Comparison of ENCODE assay signal across 28 cellular contexts in genomic region chrX:34404386-34405070, GRCh38.
DNase-seq lines count a peak whose midpoint lies in the region; ATAC-seq and TF ChIP-seq lines count a peak whose summit lies in the region.
"Had no signal": no experiment of that assay in that cellular context is flagged by ENCODE, and none has a peak within 500 bp of the region (broad histone marks: within the 10 kb centered on the region; RNA-seq: fewer than 3 reads in every experiment).

No MANE protein-coding gene starts in this region.

- TF ChIP-seq CTCF in fibroblast of the aortic adventitia (IDR thresholded peaks at IDR 0.05; ENCODE audit: insufficient read depth, low read length) (no peak), mucosa of descending colon (IDR thresholded peaks at IDR 0.05) (no peak), testis (IDR thresholded peaks at IDR 0.05) (no peak)

- no peak overlapping the region for H2BK120ac ChIP-seq in mesenchymal stem cell (ENCODE audit: low read depth, low read length)

- H3K4me1 ChIP-seq in mucosa of descending colon (ENCODE audit: low read depth) (no peaks in the 10 kb centered on the region), testis (no peaks in the 10 kb centered on the region), mesenchymal stem cell (ENCODE audit: control insufficient read depth, insufficient read depth, low read depth, low read length) (no peaks in the 10 kb centered on the region)
- H3K4me1 ChIP-seq: ascending aorta; BLaER1 treated with 17β-estradiol and CSF1 and Interleukin-3, amounts not matched to agents 10 nM and 100 nM; Caco-2; psoas muscle; suprapubic skin had no signal

- no peak overlapping the region for H3K23ac ChIP-seq in mesenchymal stem cell (ENCODE audit: low read length in 2 of 2)

- H4K91ac ChIP-seq in mesenchymal stem cell (ENCODE audit: low read length): no peak overlapping the region

- no peak overlapping the region for H4K8ac ChIP-seq in mesenchymal stem cell (ENCODE audit: low read length)

- H2BK5ac ChIP-seq in mesenchymal stem cell (ENCODE audit: low read depth, low read length, poor library complexity, severe bottlenecking): no peak overlapping the region

- H3K27ac ChIP-seq in testis (no peak overlapping the region), mesenchymal stem cell (ENCODE audit: low read length, poor library complexity, severe bottlenecking) (no peak overlapping the region)
- H3K27ac ChIP-seq: 22Rv1; ascending aorta; BLaER1 treated with 17β-estradiol and CSF1 and Interleukin-3, amounts not matched to agents 10 nM and 100 nM; psoas muscle; suprapubic skin had no signal

- H2AK5ac ChIP-seq in mesenchymal stem cell (ENCODE audit: low read length, severe bottlenecking): no peak overlapping the region

- no peak for DNase-seq in Right ventricle myocardium inferior (ENCODE audit: missing footprints)
- DNase-seq in cardiac septum (ENCODE audit: low spot score): no peak
- DNase-seq in fibroblast of the aortic adventitia (ENCODE audit: low read depth): peak; percentile 38
- peak in 1 of 3 donors; percentile 13 for DNase-seq in mucosa of descending colon
- DNase-seq in testis: peak; percentile 31
- DNase-seq in COLO829 (ENCODE audit: low spot score): no peak
- no peak for DNase-seq in mesenchymal stem cell
- DNase-seq: activated CD4-positive, alpha-beta T cell treated with anti-CD3 and anti-CD28 coated beads, Interleukin-2, amount 10 ng/mL, durations not matched to agents 7 days and 5 days; activated effector memory CD4-positive, alpha-beta T cell treated with anti-CD3 and anti-CD28 coated beads, Interleukin-2, amount 50 U/mL, for 16 hours; activated T-cell treated with anti-CD3 and anti-CD28 coated beads, Interleukin-2, amount 50 U/mL, for 24 hours; Caco-2; foreskin melanocyte; GF-D8; hippocampal formation; naive B cell; NCI-H446 treated with DMSO at 0.1 percent for 48 hours; NCI-H774; psoas muscle; RPMI8226; stimulated activated naive CD4-positive, alpha-beta T cell; T-cell had no signal

- H3K4me3 ChIP-seq in fibroblast of the aortic adventitia (ENCODE audit: low read depth, low read length) (no peak overlapping the region), mucosa of descending colon (no peak overlapping the region), testis (no peak overlapping the region), mesenchymal stem cell (ENCODE audit: insufficient read depth in 1 of 2, low read depth in 1 of 2, low read length in 2 of 2) (no peak overlapping the region)
- H3K4me3 ChIP-seq: ascending aorta; BLaER1 treated with 17β-estradiol and CSF1 and Interleukin-3, amounts not matched to agents 10 nM and 100 nM; psoas muscle; suprapubic skin had no signal

- H3K27me3 ChIP-seq in testis (no peaks in the 10 kb centered on the region), mesenchymal stem cell (ENCODE audit: control insufficient read depth in 1 of 2, insufficient read depth in 1 of 2, low read length in 2 of 2) (no peaks in the 10 kb centered on the region)
- H3K27me3 ChIP-seq: ascending aorta, suprapubic skin had no signal

- ATAC-seq in Right ventricle myocardium inferior (peak; percentile 94), mucosa of descending colon (peak; percentile 42), GM21737 (IDR thresholded peaks at IDR 0.05; ENCODE audit: unreplicated experiment) (no peak)
- ATAC-seq: esophagus mucosa, psoas muscle, T-cell, WTC11 had no signal

- H3K4ac ChIP-seq in mesenchymal stem cell (ENCODE audit: low read depth in 1 of 2, low read length in 2 of 2): no peak overlapping the region

- intact Hi-C loops in Right ventricle myocardium inferior (cut with DNase I): no loop called here
- intact Hi-C loops in cardiac septum (cut with DNase I): no loop called here
- intact Hi-C loops in mucosa of descending colon (cut with DNase I, micrococcal nuclease): no loop called here
- intact Hi-C loops in testis (cut with DNase I; ENCODE audit: low total_unique reads): no loop called here

- H3K36me3 ChIP-seq in mucosa of descending colon (ENCODE audit: low read depth) (no peaks in the 10 kb centered on the region), testis (ENCODE audit: low read depth, missing control alignments) (no peaks in the 10 kb centered on the region), mesenchymal stem cell (ENCODE audit: control insufficient read depth in 1 of 2, insufficient read depth in 2 of 2, low read depth in 1 of 2, low read length in 2 of 2) (no peaks in the 10 kb centered on the region)
- H3K36me3 ChIP-seq: ascending aorta; BLaER1 treated with 17β-estradiol and CSF1 and Interleukin-3, amounts not matched to agents 10 nM and 100 nM; suprapubic skin had no signal

- no peaks in the 10 kb centered on the region for H3K79me1 ChIP-seq in mesenchymal stem cell (replicated peaks; ENCODE audit: low read length, poor library complexity, severe bottlenecking)

- no peak overlapping the region for H2BK12ac ChIP-seq in mesenchymal stem cell (ENCODE audit: low read length in 2 of 2)

- no peak overlapping the region for H3K18ac ChIP-seq in mesenchymal stem cell (ENCODE audit: low read depth in 1 of 2, low read length in 2 of 2)

- H2BK15ac ChIP-seq in mesenchymal stem cell (ENCODE audit: low read depth, poor library complexity, severe bottlenecking): no peak overlapping the region

- no peak overlapping the region for H3K14ac ChIP-seq in mesenchymal stem cell (ENCODE audit: low read length in 2 of 2)

- TF ChIP-seq POLR2A in testis (IDR thresholded peaks at IDR 0.05): no peak

- no peak overlapping the region for H2AFZ ChIP-seq in mesenchymal stem cell (ENCODE audit: low read depth, low read length)

- 45% methylated on average over 6 of the region's 7 CpGs; no CpG with 5 or more reads in 1 of the 2 donors for WGBS in testis, 2 donors
- 69% methylated on average over 6 of the region's 7 CpGs for WGBS in mesenchymal stem cell

- H3K9me3 ChIP-seq in mucosa of descending colon: no peaks in the 10 kb centered on the region
- H3K9me3 ChIP-seq in testis: no peaks in the 10 kb centered on the region
- H3K9me3 ChIP-seq in mesenchymal stem cell (ENCODE audit: control insufficient read depth, low read length): no peaks in the 10 kb centered on the region
- H3K9me3 ChIP-seq: ascending aorta, Caco-2, psoas muscle, suprapubic skin had no signal

- no peak overlapping the region for H3K4me2 ChIP-seq in mesenchymal stem cell (ENCODE audit: low read length, poor library complexity, severe bottlenecking)
- H3K4me2 ChIP-seq: BLaER1 treated with 17β-estradiol and CSF1 and Interleukin-3, amounts not matched to agents 10 nM and 100 nM had no signal

- H3K9ac ChIP-seq in mesenchymal stem cell (ENCODE audit: low read length): no peak overlapping the region
- H3K9ac ChIP-seq: BLaER1 treated with 17β-estradiol and CSF1 and Interleukin-3, amounts not matched to agents 10 nM and 100 nM had no signal

Comparison
In these comparisons a context has a peak if more than half of its experiments do, and no peak if none do; other contexts are left out.
1. DNase-seq: peak in fibroblast of the aortic adventitia (single experiment) and testis (single experiment); none in Right ventricle myocardium inferior (single experiment), cardiac septum (single experiment), COLO829 (single experiment) and mesenchymal stem cell (single experiment).